In genomic region chr11:85656777-85657176, GRCh38 we compare ENCODE assay signal across 22 cellular contexts. TPM values are rescaled to one million over a fixed set of nuclear protein-coding genes. Genes with fewer than 3 reads are reported as not detected.
DNase-seq lines count a peak whose midpoint lies in the region; ATAC-seq, FAIRE-seq and TF ChIP-seq lines count a peak whose summit lies in the region.
"Had no signal": no experiment of that assay in that cellular context is flagged by ENCODE, and none has a peak within 500 bp of the region (broad histone marks: within the 10 kb centered on the region; RNA-seq: fewer than 3 reads in every experiment).

No MANE protein-coding gene starts in this region.

- H3K4me3 ChIP-seq in mesendoderm (ENCODE audit: low read length) = no peak overlapping the region
- H3K4me3 ChIP-seq: A549, BLaER1 had no signal

- H4K5ac ChIP-seq in mesendoderm (ENCODE audit: low read length) = no peak overlapping the region

- no peak overlapping the region for H4K8ac ChIP-seq in mesendoderm (ENCODE audit: low read depth, low read length)

- CTCF ChIA-PET in activated CD8-positive, alpha-beta T cell treated with anti-CD3 and anti-CD28 coated beads for 36 hours (lab: Charles Lee) = interaction anchor here (1.0 kb wide), 1 partner anchor 9 kb away, joined by 3 read pairs; the partner anchor contains the start of gene TMEM126A
- CTCF ChIA-PET in activated CD8-positive, alpha-beta T cell treated with anti-CD3 and anti-CD28 coated beads, Interleukin-2, amount 10 ng/mL, durations not matched to agents 7 days and 5 days (lab: Charles Lee) = interaction anchor here (0.5 to 1.2 kb wide), 2 partner anchors 8 to 198 kb away, joined by 3 read pairs; partner anchors contain the start of gene CCDC83

- no peak overlapping the region for H3K4ac ChIP-seq in mesendoderm (ENCODE audit: low read depth, low read length)

- H3K27ac Mint-ChIP-seq in activated CD8-positive, alpha-beta T cell treated with anti-CD3 and anti-CD28 coated beads for 36 hours = peak overlapping the region; percentile 74
- no peak overlapping the region for H3K27ac Mint-ChIP-seq in activated CD8-positive, alpha-beta T cell treated with anti-CD3 and anti-CD28 coated beads, Interleukin-2, amount 10 ng/mL, durations not matched to agents 7 days and 5 days
- peak overlapping the region; percentile 3 for H3K27ac Mint-ChIP-seq in activated naive CD8-positive, alpha-beta T cell treated with anti-CD3 and anti-CD28 coated beads, Interleukin-2, amount 50 U/mL, for 24 hours
- H3K27ac Mint-ChIP-seq in nephron progenitor cell = peak overlapping the region; percentile 27
- H3K27ac Mint-ChIP-seq in HFFc6 = no peak overlapping the region
- H3K27ac Mint-ChIP-seq: CD8-positive, alpha-beta T cell had no signal

- no peak overlapping the region for H3K4me3 Mint-ChIP-seq in activated CD8-positive, alpha-beta T cell treated with anti-CD3 and anti-CD28 coated beads for 36 hours
- no peak overlapping the region for H3K4me3 Mint-ChIP-seq in activated CD8-positive, alpha-beta T cell treated with anti-CD3 and anti-CD28 coated beads, Interleukin-2, amount 10 ng/mL, durations not matched to agents 7 days and 5 days
- H3K4me3 Mint-ChIP-seq in activated naive CD8-positive, alpha-beta T cell treated with anti-CD3 and anti-CD28 coated beads, Interleukin-2, amount 50 U/mL, for 24 hours = no peak overlapping the region
- H3K4me3 Mint-ChIP-seq in nephron progenitor cell (no peak overlapping the region), HFFc6 (no peak overlapping the region)
- H3K4me3 Mint-ChIP-seq: CD8-positive, alpha-beta T cell had no signal

- H3K4me1 ChIP-seq in mesendoderm (ENCODE audit: control insufficient read depth, low read depth, low read length) = no peaks in the 10 kb centered on the region

- H2BK15ac ChIP-seq in mesendoderm (replicated peaks; ENCODE audit: low read depth) = no peak overlapping the region

- H3K79me1 ChIP-seq in mesendoderm (ENCODE audit: low read length) = peaks cover 2% of the 10 kb centered on the region

- H3K27me3 ChIP-seq in mesendoderm (ENCODE audit: insufficient read depth, low read length, poor library complexity) = no peaks in the 10 kb centered on the region
- H3K27me3 ChIP-seq: BLaER1 had no signal

- no peak overlapping the region for H3K56ac ChIP-seq in mesendoderm (ENCODE audit: low read length)

- no peaks in the 10 kb centered on the region for H3K36me3 ChIP-seq in mesendoderm (ENCODE audit: control insufficient read depth, insufficient read depth, low read length)

- H3K36me3 Mint-ChIP-seq in activated CD8-positive, alpha-beta T cell treated with anti-CD3 and anti-CD28 coated beads for 36 hours (ENCODE audit: low read depth) = peaks cover 58% of the 10 kb centered on the region
- peaks cover 60% of the 10 kb centered on the region for H3K36me3 Mint-ChIP-seq in activated CD8-positive, alpha-beta T cell treated with anti-CD3 and anti-CD28 coated beads, Interleukin-2, amount 10 ng/mL, durations not matched to agents 7 days and 5 days (ENCODE audit: low read depth)
- peaks cover 65% of the 10 kb centered on the region for H3K36me3 Mint-ChIP-seq in activated naive CD8-positive, alpha-beta T cell treated with anti-CD3 and anti-CD28 coated beads, Interleukin-2, amount 50 U/mL, for 24 hours (ENCODE audit: low read depth)
- H3K36me3 Mint-ChIP-seq in nephron progenitor cell (ENCODE audit: low read depth) (peaks cover 41% of the 10 kb centered on the region), HFFc6 (ENCODE audit: low read depth) (peaks cover 37% of the 10 kb centered on the region)

- peaks cover 66% of the 10 kb centered on the region for H3K4me1 Mint-ChIP-seq in activated CD8-positive, alpha-beta T cell treated with anti-CD3 and anti-CD28 coated beads for 36 hours (ENCODE audit: low read depth)
- peaks cover 58% of the 10 kb centered on the region for H3K4me1 Mint-ChIP-seq in activated CD8-positive, alpha-beta T cell treated with anti-CD3 and anti-CD28 coated beads, Interleukin-2, amount 10 ng/mL, durations not matched to agents 7 days and 5 days (ENCODE audit: low read depth)
- peaks cover 55% of the 10 kb centered on the region for H3K4me1 Mint-ChIP-seq in activated naive CD8-positive, alpha-beta T cell treated with anti-CD3 and anti-CD28 coated beads, Interleukin-2, amount 50 U/mL, for 24 hours
- H3K4me1 Mint-ChIP-seq in nephron progenitor cell (peaks cover 35% of the 10 kb centered on the region), HFFc6 (ENCODE audit: low read depth) (peaks cover 35% of the 10 kb centered on the region)

- H3K79me2 ChIP-seq in mesendoderm (ENCODE audit: control insufficient read depth, insufficient read depth, low read length) = peaks cover 9% of the 10 kb centered on the region

- FAIRE-seq in H54 (lab: Jason Lieb, UNC) = peak; percentile 60
- FAIRE-seq: A549, GM12892, GM18507, H1 had no signal

- H2BK120ac ChIP-seq in mesendoderm (ENCODE audit: low read depth, low read length) = no peak overlapping the region

- intact Hi-C loops in activated CD8-positive, alpha-beta T cell treated with anti-CD3 and anti-CD28 coated beads for 36 hours (cut with micrococcal nuclease) = no loop called here

- H3K18ac ChIP-seq in mesendoderm (ENCODE audit: low read length) = no peak overlapping the region

- no peak for DNase-seq in activated CD8-positive, alpha-beta T cell treated with anti-CD3 and anti-CD28 coated beads for 36 hours
- DNase-seq in activated CD8-positive, alpha-beta T cell treated with anti-CD3 and anti-CD28 coated beads, Interleukin-2, amount 10 ng/mL, durations not matched to agents 7 days and 5 days = no peak
- DNase-seq in H54 (ENCODE audit: insufficient read length, low spot score) (no peak), nephron progenitor cell (no peak), HFFc6 (no peak), UCSD-AML1 (lab: John Stamatoyannopoulos, UW; ENCODE audit: unreplicated experiment) (no peak), mesendoderm (no peak)
- DNase-seq in activated naive CD8-positive, alpha-beta T cell treated with anti-CD3 and anti-CD28 coated beads, Interleukin-2, amount 50 U/mL, for 24 hours = no peak
- DNase-seq: CD8-positive, alpha-beta T cell; NCI-H1417; NCI-H187; NCI-H2107; NCI-H510A; NCI-H774; Right ventricle myocardium superior had no signal

- H2BK5ac ChIP-seq in mesendoderm (ENCODE audit: low read length) = no peak overlapping the region

- POLR2A ChIA-PET in activated CD8-positive, alpha-beta T cell treated with anti-CD3 and anti-CD28 coated beads for 36 hours (lab: Charles Lee) = interaction anchor here (2.7 kb wide), 1 partner anchor 9 kb away, joined by 15 read pairs; the partner anchor contains the start of gene TMEM126A
- POLR2A ChIA-PET in activated CD8-positive, alpha-beta T cell treated with anti-CD3 and anti-CD28 coated beads, Interleukin-2, amount 10 ng/mL, durations not matched to agents 7 days and 5 days (lab: Charles Lee) = interaction anchor here (0.8 to 1.4 kb wide), 2 partner anchors 9 to 34 kb away, joined by 3 to 6 read pairs; partner anchors contain the start of gene TMEM126A

- H3K9ac ChIP-seq in mesendoderm (ENCODE audit: low read length) = no peak overlapping the region
- H3K9ac ChIP-seq: BLaER1, KMS-11 had no signal

- H3K27ac ChIP-seq in mesendoderm (ENCODE audit: low read depth, low read length) = no peak overlapping the region
- H3K27ac ChIP-seq: A549, BLaER1, KMS-11 had no signal

- TF ChIP-seq CTCF in activated CD8-positive, alpha-beta T cell treated with anti-CD3 and anti-CD28 coated beads for 36 hours (IDR thresholded peaks at IDR 0.05) = no peak
- TF ChIP-seq CTCF in nephron progenitor cell (IDR thresholded peaks at IDR 0.05) (no peak), HFFc6 (IDR thresholded peaks at IDR 0.05) (no peak)

- WGBS in mesendoderm (ENCODE audit: extremely low coverage, insufficient coverage, low lambda C conversion rate) = no CpG with 5 or more reads among the region's 1 CpG

- H3K9me3 Mint-ChIP-seq in activated CD8-positive, alpha-beta T cell treated with anti-CD3 and anti-CD28 coated beads for 36 hours = no peaks in the 10 kb centered on the region
- H3K9me3 Mint-ChIP-seq in activated CD8-positive, alpha-beta T cell treated with anti-CD3 and anti-CD28 coated beads, Interleukin-2, amount 10 ng/mL, durations not matched to agents 7 days and 5 days (ENCODE audit: insufficient read depth) = no peaks in the 10 kb centered on the region
- no peaks in the 10 kb centered on the region for H3K9me3 Mint-ChIP-seq in activated naive CD8-positive, alpha-beta T cell treated with anti-CD3 and anti-CD28 coated beads, Interleukin-2, amount 50 U/mL, for 24 hours
- H3K9me3 Mint-ChIP-seq in nephron progenitor cell (no peaks in the 10 kb centered on the region), HFFc6 (no peaks in the 10 kb centered on the region)
- H3K9me3 Mint-ChIP-seq: CD8-positive, alpha-beta T cell had no signal

- H3K27me3 Mint-ChIP-seq in activated CD8-positive, alpha-beta T cell treated with anti-CD3 and anti-CD28 coated beads for 36 hours = no peaks in the 10 kb centered on the region
- H3K27me3 Mint-ChIP-seq in activated CD8-positive, alpha-beta T cell treated with anti-CD3 and anti-CD28 coated beads, Interleukin-2, amount 10 ng/mL, durations not matched to agents 7 days and 5 days (ENCODE audit: low read depth) = no peaks in the 10 kb centered on the region
- no peaks in the 10 kb centered on the region for H3K27me3 Mint-ChIP-seq in activated naive CD8-positive, alpha-beta T cell treated with anti-CD3 and anti-CD28 coated beads, Interleukin-2, amount 50 U/mL, for 24 hours
- H3K27me3 Mint-ChIP-seq in nephron progenitor cell (ENCODE audit: low read depth, poor library complexity) = peaks cover 3% of the 10 kb centered on the region
- no peaks in the 10 kb centered on the region for H3K27me3 Mint-ChIP-seq in HFFc6 (ENCODE audit: insufficient read depth)

- no peak overlapping the region for H2AK5ac ChIP-seq in mesendoderm (ENCODE audit: low read length)

- H3K23ac ChIP-seq in mesendoderm (ENCODE audit: low read length) = no peak overlapping the region

- TF ChIP-seq POLR2A in H54 (IDR thresholded peaks at IDR 0.05; ENCODE audit: low read depth, low read length) = no peak

- ATAC-seq in activated CD8-positive, alpha-beta T cell treated with anti-CD3 and anti-CD28 coated beads for 36 hours = no peak
- ATAC-seq in activated CD8-positive, alpha-beta T cell treated with anti-CD3 and anti-CD28 coated beads, Interleukin-2, amount 10 ng/mL, durations not matched to agents 7 days and 5 days = no peak
- ATAC-seq in activated naive CD8-positive, alpha-beta T cell treated with anti-CD3 and anti-CD28 coated beads, Interleukin-2, amount 50 U/mL, for 24 hours = no peak
- ATAC-seq: A549; CD8-positive, alpha-beta T cell had no signal

- H3K4me2 ChIP-seq in mesendoderm (ENCODE audit: low read length) = no peak overlapping the region
- H3K4me2 ChIP-seq: A549, BLaER1, KMS-11 had no signal

RNA-seq across cellular contexts. Expression of gene CREBZF, which starts 8.2 kb away (rescaled TPM):
- total RNA-seq in activated CD8-positive, alpha-beta T cell treated with anti-CD3 and anti-CD28 coated beads for 36 hours = 10 to 100 TPM; 44.8 to 46.5 TPM
- total RNA-seq in activated CD8-positive, alpha-beta T cell treated with anti-CD3 and anti-CD28 coated beads, Interleukin-2, amount 10 ng/mL, durations not matched to agents 7 days and 5 days = 10 to 100 TPM; 51.4 to 54.8 TPM
- 10 to 100 TPM; 16.1 to 18.9 (median 18.5) TPM for total RNA-seq in HFFc6 (2021; fragmentation: NEBNext Ultra II Directional; extraction: Animal tissue kit (Norgen Biotek cat#: 25700))
- 20.4 TPM for polyA plus RNA-seq in mesendoderm (2013, experiment 1 of 2)
- 20.4 TPM for polyA plus RNA-seq in mesendoderm (2013, experiment 2 of 2)

RNA-seq across cellular contexts. Expression of gene TMEM126A, which starts 9.0 kb away (rescaled TPM):
- total RNA-seq in activated CD8-positive, alpha-beta T cell treated with anti-CD3 and anti-CD28 coated beads for 36 hours = 10 to 100 TPM; 47.3 to 48.9 TPM
- 10 to 100 TPM; 33.7 to 39.8 TPM for total RNA-seq in activated CD8-positive, alpha-beta T cell treated with anti-CD3 and anti-CD28 coated beads, Interleukin-2, amount 10 ng/mL, durations not matched to agents 7 days and 5 days
- total RNA-seq in HFFc6 (2021; fragmentation: NEBNext Ultra II Directional; extraction: Animal tissue kit (Norgen Biotek cat#: 25700)) = 10 to 100 TPM; 32.0 to 52.4 (median 48.2) TPM
- 62.0 TPM for polyA plus RNA-seq in mesendoderm (2013, experiment 1 of 2)
- polyA plus RNA-seq in mesendoderm (2013, experiment 2 of 2) = 59.0 TPM

RNA-seq across cellular contexts. Expression of gene TMEM126B, which starts 28.4 kb away (rescaled TPM):
- total RNA-seq in activated CD8-positive, alpha-beta T cell treated with anti-CD3 and anti-CD28 coated beads for 36 hours = 10 to 100 TPM; 51.6 to 61.2 TPM
- total RNA-seq in activated CD8-positive, alpha-beta T cell treated with anti-CD3 and anti-CD28 coated beads, Interleukin-2, amount 10 ng/mL, durations not matched to agents 7 days and 5 days = 10 to 100 TPM; 51.4 to 57.8 TPM
- 10 to 100 TPM; 44.0 to 50.5 (median 46.6) TPM for total RNA-seq in HFFc6 (2021; fragmentation: NEBNext Ultra II Directional; extraction: Animal tissue kit (Norgen Biotek cat#: 25700))
- polyA plus RNA-seq in mesendoderm (2013, experiment 1 of 2) = 77.1 TPM
- 75.3 TPM for polyA plus RNA-seq in mesendoderm (2013, experiment 2 of 2)

RNA-seq across cellular contexts. Expression of gene CCDC89, which starts 29.2 kb away (rescaled TPM):
- under 1 TPM in 1 of 2 experiments, not detected in 1; 0.36 TPM for total RNA-seq in activated CD8-positive, alpha-beta T cell treated with anti-CD3 and anti-CD28 coated beads for 36 hours
- under 1 TPM; 0.23 to 0.63 TPM for total RNA-seq in activated CD8-positive, alpha-beta T cell treated with anti-CD3 and anti-CD28 coated beads, Interleukin-2, amount 10 ng/mL, durations not matched to agents 7 days and 5 days
- total RNA-seq in HFFc6 (2021; fragmentation: NEBNext Ultra II Directional; extraction: Animal tissue kit (Norgen Biotek cat#: 25700)) = 1 to 10 TPM; 1.7 to 3.5 (median 2.8) TPM
- not detected for polyA plus RNA-seq in mesendoderm (2013, experiment 1 of 2)
- polyA plus RNA-seq in mesendoderm (2013, experiment 2 of 2) = not detected
- total RNA-seq: CD8-positive, alpha-beta T cell; H1 had no signal
- polyA plus RNA-seq: H1 had no signal

RNA-seq across cellular contexts. Expression of gene DLG2, which starts 29.6 kb away (rescaled TPM):
- total RNA-seq in activated CD8-positive, alpha-beta T cell treated with anti-CD3 and anti-CD28 coated beads for 36 hours = 1 to 10 TPM; 2.2 to 2.6 TPM
- total RNA-seq in activated CD8-positive, alpha-beta T cell treated with anti-CD3 and anti-CD28 coated beads, Interleukin-2, amount 10 ng/mL, durations not matched to agents 7 days and 5 days = 1 to 10 TPM; 1.3 to 1.6 TPM
- total RNA-seq in HFFc6 (2021; fragmentation: NEBNext Ultra II Directional; extraction: Animal tissue kit (Norgen Biotek cat#: 25700)) = under 1 TPM in 5 of 6 experiments, not detected in 1; 0.39 to 1.00 (median 0.80) TPM
- 9.5 TPM for polyA plus RNA-seq in mesendoderm (2013, experiment 1 of 2)
- polyA plus RNA-seq in mesendoderm (2013, experiment 2 of 2) = 9.8 TPM
- total RNA-seq: M059J had no signal

Comparison
In these comparisons a context has a peak if more than half of its experiments do, and no peak if none do; other contexts are left out.
1. H3K27ac Mint-ChIP-seq: peak in activated CD8-positive, alpha-beta T cell treated with anti-CD3 and anti-CD28 coated beads for 36 hours (single experiment), activated naive CD8-positive, alpha-beta T cell treated with anti-CD3 and anti-CD28 coated beads, Interleukin-2, amount 50 U/mL, for 24 hours (single experiment) and nephron progenitor cell (single experiment); none in activated CD8-positive, alpha-beta T cell treated with anti-CD3 and anti-CD28 coated beads, Interleukin-2, amount 10 ng/mL, durations not matched to agents 7 days and 5 days (single experiment) and HFFc6 (single experiment).